15 cellular contexts compared by ENCODE assay signal in the genomic region with DNA sequence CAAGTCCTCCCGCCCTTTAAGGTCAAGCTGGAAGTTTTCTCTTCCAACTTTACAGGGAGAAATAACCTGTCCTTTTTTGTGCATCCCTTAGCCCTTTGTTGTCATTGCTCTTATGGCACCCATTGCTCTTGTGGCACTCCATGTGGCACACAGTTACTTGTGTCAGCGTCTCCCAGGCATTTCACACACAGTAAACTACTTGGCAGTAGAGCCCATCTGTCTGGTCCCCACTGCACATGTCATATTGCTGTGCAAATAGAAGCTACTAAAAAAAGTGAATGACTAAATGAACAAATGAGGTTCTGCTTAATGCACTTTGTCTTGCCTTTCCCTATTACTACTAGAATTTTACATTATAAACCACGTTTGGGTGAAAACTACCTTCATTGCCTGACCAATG.
"Had no signal": no experiment of that assay in that cellular context is flagged by ENCODE, and none has a peak within 500 bp of the region (broad histone marks: within the 10 kb centered on the region; RNA-seq: fewer than 3 reads in every experiment).

No MANE protein-coding gene starts in this region.

- H3K27ac Mint-ChIP-seq: activated CD4-positive, alpha-beta T cell treated with anti-CD3 and anti-CD28 coated beads, Interleukin-2, amount 10 ng/mL, durations not matched to agents 7 days and 5 days; activated naive CD8-positive, alpha-beta T cell treated with anti-CD3 and anti-CD28 coated beads for 36 hours; activated T-helper 1 cell treated with anti-CD3 and anti-CD28 coated beads, Interleukin-12 subunit alpha, Interleukin-12 subunit beta, Interleukin-2, Interleukin-4 antibody, amounts not matched to agents 30 ng/mL and 10 ng/mL and 1 ng/mL, durations not matched to agents 14 hours and 24 hours and 36 hours; T-helper 2 cell treated with Interferon-gamma antibody and Interleukin-4, amounts not matched to agents 5 μg/mL and 100 μg/mL, for 36 hours had no signal

- H3K4me3 Mint-ChIP-seq: activated CD4-positive, alpha-beta T cell treated with anti-CD3 and anti-CD28 coated beads, Interleukin-2, amount 10 ng/mL, durations not matched to agents 7 days and 5 days; activated naive CD8-positive, alpha-beta T cell treated with anti-CD3 and anti-CD28 coated beads for 36 hours; activated T-helper 1 cell treated with anti-CD3 and anti-CD28 coated beads, Interleukin-12 subunit alpha, Interleukin-12 subunit beta, Interleukin-2, Interleukin-4 antibody, amounts not matched to agents 30 ng/mL and 10 ng/mL and 1 ng/mL, durations not matched to agents 14 hours and 24 hours and 36 hours; neural crest cell; T-helper 2 cell treated with Interferon-gamma antibody and Interleukin-4, amounts not matched to agents 5 μg/mL and 100 μg/mL, for 36 hours had no signal

- H3K36me3 Mint-ChIP-seq: activated naive CD8-positive, alpha-beta T cell treated with anti-CD3 and anti-CD28 coated beads for 36 hours had no signal

- H3K9me3 Mint-ChIP-seq: activated CD4-positive, alpha-beta T cell treated with anti-CD3 and anti-CD28 coated beads, Interleukin-2, amount 10 ng/mL, durations not matched to agents 7 days and 5 days; activated naive CD8-positive, alpha-beta T cell treated with anti-CD3 and anti-CD28 coated beads for 36 hours; activated T-helper 1 cell treated with anti-CD3 and anti-CD28 coated beads, Interleukin-12 subunit alpha, Interleukin-12 subunit beta, Interleukin-2, Interleukin-4 antibody, amounts not matched to agents 30 ng/mL and 10 ng/mL and 1 ng/mL, durations not matched to agents 14 hours and 24 hours and 36 hours; neural crest cell; T-helper 2 cell treated with Interferon-gamma antibody and Interleukin-4, amounts not matched to agents 5 μg/mL and 100 μg/mL, for 36 hours had no signal

- DNase-seq: activated CD4-positive, alpha-beta T cell treated with anti-CD3 and anti-CD28 coated beads, Interleukin-2, amount 10 ng/mL, durations not matched to agents 7 days and 5 days; activated CD4-positive, CD25-positive, alpha-beta regulatory T cell; activated CD8-positive, alpha-beta memory T cell treated with anti-CD3 and anti-CD28 coated beads, Interleukin-2, amount 50 U/mL, for 48 hours; activated naive CD8-positive, alpha-beta T cell treated with anti-CD3 and anti-CD28 coated beads for 36 hours; amygdala; body of pancreas; central memory CD4-positive, alpha-beta T cell; effector CD4-positive, alpha-beta T cell; hypothalamus; mesendoderm; sigmoid colon; stimulated activated CD4-positive, alpha-beta T cell treated with anti-CD3 and anti-CD28 coated beads, Interleukin-1b, Interleukin-23, amount 100 ng/mL, for 48 hours had no signal

- H3K4me1 Mint-ChIP-seq: activated CD4-positive, alpha-beta T cell treated with anti-CD3 and anti-CD28 coated beads, Interleukin-2, amount 10 ng/mL, durations not matched to agents 7 days and 5 days had no signal

- ATAC-seq: body of pancreas had no signal

- H3K27me3 Mint-ChIP-seq: activated CD4-positive, alpha-beta T cell treated with anti-CD3 and anti-CD28 coated beads, Interleukin-2, amount 10 ng/mL, durations not matched to agents 7 days and 5 days; activated naive CD8-positive, alpha-beta T cell treated with anti-CD3 and anti-CD28 coated beads for 36 hours had no signal
